18 cellular contexts compared by ENCODE assay signal in genomic region chr2:167345559-167345958, GRCh38. TPM values are rescaled to one million over a fixed set of nuclear protein-coding genes. Genes with fewer than 3 reads are reported as not detected.
DNase-seq lines count a peak whose midpoint lies in the region; ATAC-seq and TF ChIP-seq lines count a peak whose summit lies in the region.
"Had no signal": no experiment of that assay in that cellular context is flagged by ENCODE, and none has a peak within 500 bp of the region (broad histone marks: within the 10 kb centered on the region; RNA-seq: fewer than 3 reads in every experiment).

No MANE protein-coding gene starts in this region.

- no peak overlapping the region for H3K4me3 Mint-ChIP-seq in nephron
- H3K4me3 Mint-ChIP-seq: CD14-positive monocyte had no signal

- TF ChIP-seq POLR2A in lower leg skin (IDR thresholded peaks at IDR 0.05) = no peak

- no peaks in the 10 kb centered on the region for H3K36me3 Mint-ChIP-seq in nephron (ENCODE audit: low read depth)
- H3K36me3 Mint-ChIP-seq: CD14-positive monocyte had no signal

- no peaks in the 10 kb centered on the region for H3K27me3 Mint-ChIP-seq in nephron (ENCODE audit: low read depth)

- no peak for TF ChIP-seq CTCF in nephron (IDR thresholded peaks at IDR 0.05; ENCODE audit: unreplicated experiment in 3 of 3)
- TF ChIP-seq CTCF in GM13976 (IDR thresholded peaks at IDR 0.05; ENCODE audit: borderline replicate concordance, control extremely low read depth, extremely low read depth, insufficient read depth, missing control alignments) = no peak
- no peak for TF ChIP-seq CTCF in lower leg skin (IDR thresholded peaks at IDR 0.05)

- no peaks in the 10 kb centered on the region for H3K9me3 Mint-ChIP-seq in nephron
- H3K9me3 Mint-ChIP-seq: CD14-positive monocyte had no signal

- peaks cover 5% of the 10 kb centered on the region for H3K4me1 Mint-ChIP-seq in nephron
- H3K4me1 Mint-ChIP-seq: CD14-positive monocyte had no signal

- in situ Hi-C loops in SK-MEL-5 (cut with HindIII; ENCODE audit: low pct_unique_long_range_greater_than_20kb, low sequenced_read_pairs) (no loop called here), GM13976 (cut with MboI; ENCODE audit: low sequenced_read_pairs, unreplicated experiment) (no loop called here)

- 82 to 95% methylated on average over 2 of the region's 2 CpGs for WGBS in lower leg skin, 2 donors

- intact Hi-C loops in lower leg skin (cut with DNase I; ENCODE audit: low total_unique reads) = no loop called here

- ATAC-seq in GM19023 (IDR thresholded peaks at IDR 0.05; ENCODE audit: unreplicated experiment) = no peak

- H3K27ac Mint-ChIP-seq in nephron = peak overlapping the region in 2 of 3 experiments; percentile 22 to 58
- H3K27ac Mint-ChIP-seq: CD14-positive monocyte had no signal

- DNase-seq in NCI-H1417 (lab: John Stamatoyannopoulos, UW) = peak in 2 of 3 experiments; percentile 16 to 69
- DNase-seq in NCI-H1417 treated with DMSO at 0.1 percent for 48 hours (lab: John Stamatoyannopoulos, UW) = no peak
- DNase-seq in NCI-H128 (lab: John Stamatoyannopoulos, UW; ENCODE audit: unreplicated experiment) = peak; percentile 7
- peak; percentile 23 for DNase-seq in SK-MEL-5 (ENCODE audit: low read depth, low spot score)
- no peak for DNase-seq in GM13976 (ENCODE audit: low spot score)
- no peak for DNase-seq in lower leg skin (ENCODE audit: low spot score in 2 of 2)
- DNase-seq: GF-D8, MM.1S, NCI-H1092, NCI-H226, NCI-H524 treated with DMSO at 0.1 percent for 48 hours, Right ventricle myocardium superior had no signal

- no peak overlapping the region for H3K4me3 ChIP-seq in lower leg skin (ENCODE audit: low read depth, poor library complexity, severe bottlenecking)
- H3K4me3 ChIP-seq: SK-N-MC had no signal

RNA-seq across cellular contexts. Expression of gene B3GALT1, which starts 52.8 kb away (rescaled TPM):
- total RNA-seq in SK-MEL-5 (2014; rRNA removed; shearing (Covaris generic)) = 0.53 and 0.67 TPM in 2 replicates
- 0.40 and 0.53 TPM in 2 replicates for polyA plus RNA-seq in SK-MEL-5 (2015; cell fraction: cytosol; rRNA removed)
- 0.24 and 0.36 TPM in 2 replicates for polyA plus RNA-seq in SK-MEL-5 (2015; cell fraction: nucleus; rRNA removed)
- under 1 TPM in 3 of 4 donors, not detected in 1; 0.04 to 0.19 (median 0.07) TPM for total RNA-seq in lower leg skin
- total RNA-seq: LHCN-M2, OCI-LY7 had no signal
- polyA plus RNA-seq: CD14-positive monocyte had no signal

Comparison
In these comparisons a context has a peak if more than half of its experiments do, and no peak if none do; other contexts are left out.
1. DNase-seq: peak in NCI-H1417 (2 of 3), NCI-H128 (single experiment) and SK-MEL-5 (single experiment); none in NCI-H1417 treated with DMSO at 0.1 percent for 48 hours (single experiment), GM13976 (single experiment) and lower leg skin (0 of 2).